ENCODE assay signal across 1 cellular context in the genomic region with DNA sequence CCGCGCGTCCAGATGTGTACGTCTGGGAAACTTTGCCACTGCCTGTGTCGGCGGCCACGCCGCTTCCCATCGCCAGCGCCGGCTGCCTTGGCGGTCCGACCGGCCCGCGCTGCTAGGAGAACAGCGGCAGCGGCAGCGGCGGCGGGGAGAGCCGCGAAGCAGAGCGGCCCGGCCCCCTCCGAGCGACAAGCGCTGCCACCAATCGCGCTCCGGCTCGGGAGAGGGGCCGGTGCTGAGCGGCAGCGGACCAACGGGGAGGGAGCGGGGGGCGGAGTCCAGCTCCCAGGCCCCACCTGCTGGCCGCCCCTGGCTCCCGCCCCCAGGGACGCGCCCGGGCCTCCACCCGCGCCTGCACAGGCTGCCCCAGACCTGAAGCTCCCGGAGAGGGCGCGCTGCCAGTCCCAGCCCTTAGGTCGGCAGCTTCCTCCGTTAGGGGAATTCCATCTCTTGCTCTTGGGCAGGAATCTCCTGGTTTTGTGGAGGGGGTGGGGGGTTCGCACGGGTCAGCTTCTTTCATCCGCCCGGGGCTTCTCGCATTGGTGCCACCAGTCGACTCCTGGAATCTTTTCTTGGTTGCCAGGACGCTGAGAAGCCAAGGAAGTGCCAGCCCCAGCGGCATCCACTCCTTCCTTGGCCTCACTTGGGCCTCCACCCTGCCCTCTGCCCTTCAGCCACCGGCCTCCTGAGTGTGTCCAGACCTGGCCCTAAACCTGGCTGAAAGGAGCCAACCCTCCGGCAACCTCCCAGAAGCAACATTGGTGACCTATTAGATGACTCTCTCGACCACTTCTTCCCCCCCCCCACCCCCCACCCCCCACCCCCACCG.
TF ChIP-seq lines count a peak whose summit lies in the region.

A gene (minus strand): TSS at position 125 of the 826 bp plus-strand sequence.

TF ChIP-seq in HepG2, 621 proteins besides CTCF, POLR2A, EP300 and RAD21 (continued from another document and continues in another):
- TF ChIP-seq, protein P1, sequence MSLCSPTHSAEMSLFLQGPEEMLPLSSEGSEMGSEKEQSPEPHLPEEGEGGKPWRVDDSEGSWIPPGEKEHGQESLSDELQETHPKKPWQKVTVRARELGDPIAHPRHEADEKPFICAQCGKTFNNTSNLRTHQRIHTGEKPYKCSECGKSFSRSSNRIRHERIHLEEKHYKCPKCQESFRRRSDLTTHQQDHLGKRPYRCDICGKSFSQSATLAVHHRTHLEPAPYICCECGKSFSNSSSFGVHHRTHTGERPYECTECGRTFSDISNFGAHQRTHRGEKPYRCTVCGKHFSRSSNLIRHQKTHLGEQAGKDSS (CRISPR knock-in tag; IDR thresholded peaks at IDR 0.05; ENCODE audit: borderline replicate concordance, low read depth), result no peak
- no peak for TF ChIP-seq FLYWCH1 (CRISPR knock-in tag; IDR thresholded peaks at IDR 0.05)
- TF ChIP-seq NCOA1 (CRISPR knock-in tag; IDR thresholded peaks at IDR 0.05), result no peak
- no peak for TF ChIP-seq KAT7 (CRISPR knock-in tag; IDR thresholded peaks at IDR 0.05; ENCODE audit: borderline replicate concordance)
- TF ChIP-seq CEBPB (IDR thresholded peaks at IDR 0.05; ENCODE audit: borderline replicate concordance, low read depth, low read length), result no peak
- no peak for TF ChIP-seq POLR2AphosphoS5 (IDR thresholded peaks at IDR 0.05; ENCODE audit: low read depth, low read length)
- TF ChIP-seq ZKSCAN8 (CRISPR knock-in tag; IDR thresholded peaks at IDR 0.05; ENCODE audit: borderline replicate concordance), result no peak
- peak; percentile 81 for TF ChIP-seq NFYB (CRISPR knock-in tag; IDR thresholded peaks at IDR 0.05)
- TF ChIP-seq SRF (IDR thresholded peaks at IDR 0.05; ENCODE audit: low read depth, low read length), result no peak
- no peak for TF ChIP-seq DMAP1 (CRISPR knock-in tag; IDR thresholded peaks at IDR 0.05)
- TF ChIP-seq, protein P2, sequence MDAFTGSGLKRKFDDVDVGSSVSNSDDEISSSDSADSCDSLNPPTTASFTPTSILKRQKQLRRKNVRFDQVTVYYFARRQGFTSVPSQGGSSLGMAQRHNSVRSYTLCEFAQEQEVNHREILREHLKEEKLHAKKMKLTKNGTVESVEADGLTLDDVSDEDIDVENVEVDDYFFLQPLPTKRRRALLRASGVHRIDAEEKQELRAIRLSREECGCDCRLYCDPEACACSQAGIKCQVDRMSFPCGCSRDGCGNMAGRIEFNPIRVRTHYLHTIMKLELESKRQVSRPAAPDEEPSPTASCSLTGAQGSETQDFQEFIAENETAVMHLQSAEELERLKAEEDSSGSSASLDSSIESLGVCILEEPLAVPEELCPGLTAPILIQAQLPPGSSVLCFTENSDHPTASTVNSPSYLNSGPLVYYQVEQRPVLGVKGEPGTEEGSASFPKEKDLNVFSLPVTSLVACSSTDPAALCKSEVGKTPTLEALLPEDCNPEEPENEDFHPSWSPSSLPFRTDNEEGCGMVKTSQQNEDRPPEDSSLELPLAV (CRISPR knock-in tag; conservative IDR thresholded peaks at IDR 0.05; ENCODE audit: low read depth), result no peak
- TF ChIP-seq HDAC6 (IDR thresholded peaks at IDR 0.05; ENCODE audit: low read depth, low read length), result no peak
- TF ChIP-seq, protein P3, sequence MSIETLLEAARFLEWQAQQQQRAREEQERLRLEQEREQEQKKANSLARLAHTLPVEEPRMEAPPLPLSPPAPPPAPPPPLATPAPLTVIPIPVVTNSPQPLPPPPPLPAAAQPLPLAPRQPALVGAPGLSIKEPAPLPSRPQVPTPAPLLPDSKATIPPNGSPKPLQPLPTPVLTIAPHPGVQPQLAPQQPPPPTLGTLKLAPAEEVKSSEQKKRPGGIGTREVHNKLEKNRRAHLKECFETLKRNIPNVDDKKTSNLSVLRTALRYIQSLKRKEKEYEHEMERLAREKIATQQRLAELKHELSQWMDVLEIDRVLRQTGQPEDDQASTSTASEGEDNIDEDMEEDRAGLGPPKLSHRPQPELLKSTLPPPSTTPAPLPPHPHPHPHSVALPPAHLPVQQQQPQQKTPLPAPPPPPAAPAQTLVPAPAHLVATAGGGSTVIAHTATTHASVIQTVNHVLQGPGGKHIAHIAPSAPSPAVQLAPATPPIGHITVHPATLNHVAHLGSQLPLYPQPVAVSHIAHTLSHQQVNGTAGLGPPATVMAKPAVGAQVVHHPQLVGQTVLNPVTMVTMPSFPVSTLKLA (IDR thresholded peaks at IDR 0.05), result no peak
- no peak for TF ChIP-seq HMGA1 (CRISPR knock-in tag; conservative IDR thresholded peaks at IDR 0.05)
- no peak for TF ChIP-seq ZNF333 (CRISPR knock-in tag; IDR thresholded peaks at IDR 0.05; ENCODE audit: borderline replicate concordance)
- peak; percentile 20; the same call in 1 of the 2 replicates for TF ChIP-seq SAP130 (CRISPR knock-in tag; IDR thresholded peaks at IDR 0.05; ENCODE audit: low read depth)
- no peak for TF ChIP-seq ZFP36L1 (CRISPR knock-in tag; IDR thresholded peaks at IDR 0.05)
- TF ChIP-seq PCBP1 (IDR thresholded peaks at IDR 0.05; ENCODE audit: borderline replicate concordance, low read depth, low read length), result 0 out of 2 replicates have a peak, but pooled peaks have one; percentile 23
- TF ChIP-seq, protein P4, sequence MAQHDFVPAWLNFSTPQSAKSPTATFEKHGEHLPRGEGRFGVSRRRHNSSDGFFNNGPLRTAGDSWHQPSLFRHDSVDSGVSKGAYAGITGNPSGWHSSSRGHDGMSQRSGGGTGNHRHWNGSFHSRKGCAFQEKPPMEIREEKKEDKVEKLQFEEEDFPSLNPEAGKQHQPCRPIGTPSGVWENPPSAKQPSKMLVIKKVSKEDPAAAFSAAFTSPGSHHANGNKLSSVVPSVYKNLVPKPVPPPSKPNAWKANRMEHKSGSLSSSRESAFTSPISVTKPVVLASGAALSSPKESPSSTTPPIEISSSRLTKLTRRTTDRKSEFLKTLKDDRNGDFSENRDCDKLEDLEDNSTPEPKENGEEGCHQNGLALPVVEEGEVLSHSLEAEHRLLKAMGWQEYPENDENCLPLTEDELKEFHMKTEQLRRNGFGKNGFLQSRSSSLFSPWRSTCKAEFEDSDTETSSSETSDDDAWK (CRISPR knock-in tag; IDR thresholded peaks at IDR 0.05), result no peak
- no peak for TF ChIP-seq ZSCAN30 (CRISPR knock-in tag; IDR thresholded peaks at IDR 0.05)
- TF ChIP-seq ZFP82 (CRISPR knock-in tag; IDR thresholded peaks at IDR 0.05; ENCODE audit: borderline replicate concordance), result no peak
- no peak for TF ChIP-seq ZNF782 (CRISPR knock-in tag; IDR thresholded peaks at IDR 0.05; ENCODE audit: borderline replicate concordance)
- TF ChIP-seq, protein P5, sequence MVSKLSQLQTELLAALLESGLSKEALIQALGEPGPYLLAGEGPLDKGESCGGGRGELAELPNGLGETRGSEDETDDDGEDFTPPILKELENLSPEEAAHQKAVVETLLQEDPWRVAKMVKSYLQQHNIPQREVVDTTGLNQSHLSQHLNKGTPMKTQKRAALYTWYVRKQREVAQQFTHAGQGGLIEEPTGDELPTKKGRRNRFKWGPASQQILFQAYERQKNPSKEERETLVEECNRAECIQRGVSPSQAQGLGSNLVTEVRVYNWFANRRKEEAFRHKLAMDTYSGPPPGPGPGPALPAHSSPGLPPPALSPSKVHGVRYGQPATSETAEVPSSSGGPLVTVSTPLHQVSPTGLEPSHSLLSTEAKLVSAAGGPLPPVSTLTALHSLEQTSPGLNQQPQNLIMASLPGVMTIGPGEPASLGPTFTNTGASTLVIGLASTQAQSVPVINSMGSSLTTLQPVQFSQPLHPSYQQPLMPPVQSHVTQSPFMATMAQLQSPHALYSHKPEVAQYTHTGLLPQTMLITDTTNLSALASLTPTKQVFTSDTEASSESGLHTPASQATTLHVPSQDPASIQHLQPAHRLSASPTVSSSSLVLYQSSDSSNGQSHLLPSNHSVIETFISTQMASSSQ (IDR thresholded peaks at IDR 0.05; ENCODE audit: low read depth), result no peak
- TF ChIP-seq, protein P5 (CRISPR knock-in tag; IDR thresholded peaks at IDR 0.05; ENCODE audit: borderline replicate concordance), result 0 out of 2 replicates have a peak, but pooled peaks have one; percentile 19
- TF ChIP-seq, protein P6, sequence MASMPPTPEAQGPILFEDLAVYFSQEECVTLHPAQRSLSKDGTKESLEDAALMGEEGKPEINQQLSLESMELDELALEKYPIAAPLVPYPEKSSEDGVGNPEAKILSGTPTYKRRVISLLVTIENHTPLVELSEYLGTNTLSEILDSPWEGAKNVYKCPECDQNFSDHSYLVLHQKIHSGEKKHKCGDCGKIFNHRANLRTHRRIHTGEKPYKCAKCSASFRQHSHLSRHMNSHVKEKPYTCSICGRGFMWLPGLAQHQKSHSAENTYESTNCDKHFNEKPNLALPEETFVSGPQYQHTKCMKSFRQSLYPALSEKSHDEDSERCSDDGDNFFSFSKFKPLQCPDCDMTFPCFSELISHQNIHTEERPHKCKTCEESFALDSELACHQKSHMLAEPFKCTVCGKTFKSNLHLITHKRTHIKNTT (CRISPR knock-in tag; IDR thresholded peaks at IDR 0.05), result no peak
- TF ChIP-seq, protein P7, sequence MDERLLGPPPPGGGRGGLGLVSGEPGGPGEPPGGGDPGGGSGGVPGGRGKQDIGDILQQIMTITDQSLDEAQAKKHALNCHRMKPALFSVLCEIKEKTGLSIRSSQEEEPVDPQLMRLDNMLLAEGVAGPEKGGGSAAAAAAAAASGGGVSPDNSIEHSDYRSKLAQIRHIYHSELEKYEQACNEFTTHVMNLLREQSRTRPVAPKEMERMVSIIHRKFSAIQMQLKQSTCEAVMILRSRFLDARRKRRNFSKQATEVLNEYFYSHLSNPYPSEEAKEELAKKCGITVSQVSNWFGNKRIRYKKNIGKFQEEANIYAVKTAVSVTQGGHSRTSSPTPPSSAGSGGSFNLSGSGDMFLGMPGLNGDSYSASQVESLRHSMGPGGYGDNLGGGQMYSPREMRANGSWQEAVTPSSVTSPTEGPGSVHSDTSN (CRISPR knock-in tag; IDR thresholded peaks at IDR 0.05), result peak; percentile 84
- TF ChIP-seq ZNF670 (CRISPR knock-in tag; IDR thresholded peaks at IDR 0.05; ENCODE audit: borderline replicate concordance), result no peak
- no peak for TF ChIP-seq TSC22D2 (CRISPR knock-in tag; IDR thresholded peaks at IDR 0.05; ENCODE audit: borderline replicate concordance)
- TF ChIP-seq, protein P8, sequence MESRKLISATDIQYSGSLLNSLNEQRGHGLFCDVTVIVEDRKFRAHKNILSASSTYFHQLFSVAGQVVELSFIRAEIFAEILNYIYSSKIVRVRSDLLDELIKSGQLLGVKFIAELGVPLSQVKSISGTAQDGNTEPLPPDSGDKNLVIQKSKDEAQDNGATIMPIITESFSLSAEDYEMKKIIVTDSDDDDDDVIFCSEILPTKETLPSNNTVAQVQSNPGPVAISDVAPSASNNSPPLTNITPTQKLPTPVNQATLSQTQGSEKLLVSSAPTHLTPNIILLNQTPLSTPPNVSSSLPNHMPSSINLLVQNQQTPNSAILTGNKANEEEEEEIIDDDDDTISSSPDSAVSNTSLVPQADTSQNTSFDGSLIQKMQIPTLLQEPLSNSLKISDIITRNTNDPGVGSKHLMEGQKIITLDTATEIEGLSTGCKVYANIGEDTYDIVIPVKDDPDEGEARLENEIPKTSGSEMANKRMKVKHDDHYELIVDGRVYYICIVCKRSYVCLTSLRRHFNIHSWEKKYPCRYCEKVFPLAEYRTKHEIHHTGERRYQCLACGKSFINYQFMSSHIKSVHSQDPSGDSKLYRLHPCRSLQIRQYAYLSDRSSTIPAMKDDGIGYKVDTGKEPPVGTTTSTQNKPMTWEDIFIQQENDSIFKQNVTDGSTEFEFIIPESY (CRISPR knock-in tag; IDR thresholded peaks at IDR 0.05), result no peak
- TF ChIP-seq ZFP36 (IDR thresholded peaks at IDR 0.05; ENCODE audit: borderline replicate concordance, low read depth, low read length, partially characterized antibody), result no peak
- TF ChIP-seq ZNF331 (CRISPR knock-in tag; IDR thresholded peaks at IDR 0.05), result no peak
- TF ChIP-seq, protein P9, sequence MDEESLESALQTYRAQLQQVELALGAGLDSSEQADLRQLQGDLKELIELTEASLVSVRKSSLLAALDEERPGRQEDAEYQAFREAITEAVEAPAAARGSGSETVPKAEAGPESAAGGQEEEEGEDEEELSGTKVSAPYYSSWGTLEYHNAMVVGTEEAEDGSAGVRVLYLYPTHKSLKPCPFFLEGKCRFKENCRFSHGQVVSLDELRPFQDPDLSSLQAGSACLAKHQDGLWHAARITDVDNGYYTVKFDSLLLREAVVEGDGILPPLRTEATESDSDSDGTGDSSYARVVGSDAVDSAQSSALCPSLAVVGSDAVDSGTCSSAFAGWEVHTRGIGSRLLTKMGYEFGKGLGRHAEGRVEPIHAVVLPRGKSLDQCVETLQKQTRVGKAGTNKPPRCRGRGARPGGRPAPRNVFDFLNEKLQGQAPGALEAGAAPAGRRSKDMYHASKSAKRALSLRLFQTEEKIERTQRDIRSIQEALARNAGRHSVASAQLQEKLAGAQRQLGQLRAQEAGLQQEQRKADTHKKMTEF (CRISPR knock-in tag; IDR thresholded peaks at IDR 0.05), result no peak
- TF ChIP-seq, protein P10, sequence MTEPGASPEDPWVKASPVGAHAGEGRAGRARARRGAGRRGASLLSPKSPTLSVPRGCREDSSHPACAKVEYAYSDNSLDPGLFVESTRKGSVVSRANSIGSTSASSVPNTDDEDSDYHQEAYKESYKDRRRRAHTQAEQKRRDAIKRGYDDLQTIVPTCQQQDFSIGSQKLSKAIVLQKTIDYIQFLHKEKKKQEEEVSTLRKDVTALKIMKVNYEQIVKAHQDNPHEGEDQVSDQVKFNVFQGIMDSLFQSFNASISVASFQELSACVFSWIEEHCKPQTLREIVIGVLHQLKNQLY (CRISPR knock-in tag; IDR thresholded peaks at IDR 0.05), result no peak
- no peak for TF ChIP-seq ZNF326 (CRISPR knock-in tag; IDR thresholded peaks at IDR 0.05; ENCODE audit: borderline replicate concordance)
- peak; percentile 14; the same call in 1 of the 2 replicates for TF ChIP-seq HOXA3 (CRISPR knock-in tag; IDR thresholded peaks at IDR 0.05)
- TF ChIP-seq, protein P11, sequence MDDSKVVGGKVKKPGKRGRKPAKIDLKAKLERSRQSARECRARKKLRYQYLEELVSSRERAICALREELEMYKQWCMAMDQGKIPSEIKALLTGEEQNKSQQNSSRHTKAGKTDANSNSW (CRISPR knock-in tag; IDR thresholded peaks at IDR 0.05; ENCODE audit: borderline replicate concordance), result no peak
